9 cellular contexts compared by ENCODE assay signal in the genomic region with DNA sequence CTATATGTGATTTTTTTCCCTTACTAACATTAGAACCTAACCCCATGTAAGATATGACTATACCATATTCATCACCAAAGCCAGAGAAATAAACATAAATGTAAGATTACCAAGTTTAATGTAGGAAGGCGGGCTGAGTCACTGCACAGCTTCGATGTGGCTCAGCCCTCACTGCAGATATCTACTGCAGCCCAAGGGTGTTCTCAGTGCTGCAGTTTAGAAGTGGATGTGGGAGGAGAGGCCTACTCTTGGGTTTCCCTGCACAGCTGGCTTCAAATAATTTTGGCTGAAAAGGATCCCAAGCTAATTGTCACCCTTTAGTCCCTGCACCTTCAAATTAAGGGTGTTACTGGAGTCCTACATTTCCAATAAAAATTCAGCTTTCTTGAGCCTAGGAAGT. TPM values are rescaled to one million over a fixed set of nuclear protein-coding genes. Genes with fewer than 3 reads are reported as not detected.
DNase-seq lines count a peak whose midpoint lies in the region; ATAC-seq and TF ChIP-seq lines count a peak whose summit lies in the region.
"Had no signal": no experiment of that assay in that cellular context is flagged by ENCODE, and none has a peak within 500 bp of the region (broad histone marks: within the 10 kb centered on the region; RNA-seq: fewer than 3 reads in every experiment).

No MANE protein-coding gene starts in this region.

- intact Hi-C loops in mucosa of descending colon (cut with DNase I, micrococcal nuclease): no loop called here

- H3K4me3 Mint-ChIP-seq in activated CD8-positive, alpha-beta memory T cell treated with anti-CD3 and anti-CD28 coated beads, Interleukin-2, amount 10 ng/mL, durations not matched to agents 7 days and 5 days: peak overlapping the region; percentile 42

- TF ChIP-seq CTCF in mucosa of descending colon (IDR thresholded peaks at IDR 0.05): no peak

- H3K9me3 ChIP-seq in mucosa of descending colon: no peaks in the 10 kb centered on the region
- H3K9me3 ChIP-seq: vagina had no signal

- H3K36me3 ChIP-seq in mucosa of descending colon (ENCODE audit: low read depth): no peaks in the 10 kb centered on the region

- H3K36me3 Mint-ChIP-seq in activated CD8-positive, alpha-beta memory T cell treated with anti-CD3 and anti-CD28 coated beads, Interleukin-2, amount 10 ng/mL, durations not matched to agents 7 days and 5 days: peaks cover 29% of the 10 kb centered on the region

- no peaks in the 10 kb centered on the region for H3K9me3 Mint-ChIP-seq in activated CD8-positive, alpha-beta memory T cell treated with anti-CD3 and anti-CD28 coated beads, Interleukin-2, amount 10 ng/mL, durations not matched to agents 7 days and 5 days (ENCODE audit: low read depth)

- H3K27me3 Mint-ChIP-seq in activated CD8-positive, alpha-beta memory T cell treated with anti-CD3 and anti-CD28 coated beads, Interleukin-2, amount 10 ng/mL, durations not matched to agents 7 days and 5 days: no peaks in the 10 kb centered on the region

- peak; percentile 57 for ATAC-seq in activated CD8-positive, alpha-beta memory T cell treated with anti-CD3 and anti-CD28 coated beads, Interleukin-2, amount 10 ng/mL, durations not matched to agents 7 days and 5 days
- ATAC-seq in HG03521 (IDR thresholded peaks at IDR 0.05; ENCODE audit: unreplicated experiment) (no peak), mucosa of descending colon (no peak), GM21515 (IDR thresholded peaks at IDR 0.05; ENCODE audit: unreplicated experiment) (no peak)

- peaks cover 75% of the 10 kb centered on the region for H3K4me1 Mint-ChIP-seq in activated CD8-positive, alpha-beta memory T cell treated with anti-CD3 and anti-CD28 coated beads, Interleukin-2, amount 10 ng/mL, durations not matched to agents 7 days and 5 days

- no peak for TF ChIP-seq POLR2A in erythroblast (IDR thresholded peaks at IDR 0.05; ENCODE audit: low read length)

- DNase-seq in activated CD8-positive, alpha-beta memory T cell treated with anti-CD3 and anti-CD28 coated beads, Interleukin-2, amount 10 ng/mL, durations not matched to agents 7 days and 5 days: peak; percentile 73
- DNase-seq in activated CD8-positive, alpha-beta memory T cell treated with anti-CD3 and anti-CD28 coated beads for 24 hours: no peak
- DNase-seq in activated CD4-positive, alpha-beta T cell treated with anti-CD3 and anti-CD28 coated beads for 4 hours: peak; percentile 12 to 14
- DNase-seq in erythroblast (lab: John Stamatoyannopoulos, UW) (peak; percentile 19 to 40), mucosa of descending colon (no peak)
- peak; percentile 73 for DNase-seq in stimulated activated CD8-positive, alpha-beta memory T cell treated with anti-CD3 and anti-CD28 coated beads, Interleukin-4, amount 100 ng/mL, for 48 hours

- H3K4me1 ChIP-seq in mucosa of descending colon (ENCODE audit: low read depth): no peaks in the 10 kb centered on the region

- CTCF ChIA-PET in activated CD8-positive, alpha-beta memory T cell treated with anti-CD3 and anti-CD28 coated beads, Interleukin-2, amount 10 ng/mL, durations not matched to agents 7 days and 5 days (lab: Charles Lee): interaction anchor here (0.7 to 2.1 kb wide), 13 partner anchors 9 to 298 kb away, joined by 3 to 6 read pairs (median 4); a partner anchor contains a TSS

- no peak overlapping the region for H3K4me3 ChIP-seq in mucosa of descending colon
- H3K4me3 ChIP-seq: vagina had no signal

- peak overlapping the region; percentile 91 for H3K27ac Mint-ChIP-seq in activated CD8-positive, alpha-beta memory T cell treated with anti-CD3 and anti-CD28 coated beads, Interleukin-2, amount 10 ng/mL, durations not matched to agents 7 days and 5 days

RNA-seq across cellular contexts. Expression of a gene that starts 9.2 kb away (rescaled TPM):
- total RNA-seq in activated CD8-positive, alpha-beta memory T cell treated with anti-CD3 and anti-CD28 coated beads, Interleukin-2, amount 10 ng/mL, durations not matched to agents 7 days and 5 days: 100 to 1,000 TPM; 167 to 174 TPM
- 100 to 1,000 TPM in 2 of 3 donors, 10 to 100 TPM in 1; 64.5 to 201 (median 108) TPM for total RNA-seq in mucosa of descending colon

RNA-seq across cellular contexts. Expression of a gene that starts 30.9 kb away (rescaled TPM):
- 10 to 100 TPM; 30.3 to 43.2 TPM for total RNA-seq in activated CD8-positive, alpha-beta memory T cell treated with anti-CD3 and anti-CD28 coated beads, Interleukin-2, amount 10 ng/mL, durations not matched to agents 7 days and 5 days
- 10 to 100 TPM in 2 of 3 donors, 1 to 10 TPM in 1; 4.1 to 26.7 (median 12.6) TPM for total RNA-seq in mucosa of descending colon

Comparison
In these comparisons a context has a peak if more than half of its experiments do, and no peak if none do; other contexts are left out.
1. DNase-seq: peak in activated CD8-positive, alpha-beta memory T cell treated with anti-CD3 and anti-CD28 coated beads, Interleukin-2, amount 10 ng/mL, durations not matched to agents 7 days and 5 days (single experiment), activated CD4-positive, alpha-beta T cell treated with anti-CD3 and anti-CD28 coated beads for 4 hours (2 of 2), erythroblast (2 of 2) and stimulated activated CD8-positive, alpha-beta memory T cell treated with anti-CD3 and anti-CD28 coated beads, Interleukin-4, amount 100 ng/mL, for 48 hours (single experiment); none in activated CD8-positive, alpha-beta memory T cell treated with anti-CD3 and anti-CD28 coated beads for 24 hours (single experiment) and mucosa of descending colon (0 of 3).